16 cellular contexts compared by ENCODE assay signal in genomic region chr22:28935713-28936112, GRCh38. TPM values are rescaled to one million over a fixed set of nuclear protein-coding genes. Genes with fewer than 3 reads are reported as not detected.
A peak's percentile ranks its signal among the peaks of the same experiment; 100 is the strongest.
DNase-seq lines count a peak whose midpoint lies in the region; ATAC-seq, FAIRE-seq and TF ChIP-seq lines count a peak whose summit lies in the region.
"Had no signal": no experiment of that assay in that cellular context is flagged by ENCODE, and none has a peak within 500 bp of the region (broad histone marks: within the 10 kb centered on the region; RNA-seq: fewer than 3 reads in every experiment).

No MANE protein-coding gene starts in this region.

- no peaks in the 10 kb centered on the region for H3K9me3 Mint-ChIP-seq in osteocyte (ENCODE audit: unreplicated experiment)

- no peak overlapping the region for H3K4me3 Mint-ChIP-seq in osteocyte (ENCODE audit: unreplicated experiment)

- no peak overlapping the region for H2BK12ac ChIP-seq in H1 (ENCODE audit: low read depth, low read length)

- H2AK5ac ChIP-seq in H1 (ENCODE audit: low read depth, low read length) = no peak overlapping the region

- CTCF ChIA-PET in H1 (lab: Charles Lee; ENCODE audit: partially characterized antibody) = interaction anchor here (0.8 to 2.6 kb wide), 17 partner anchors 9 to 107 kb away, joined by 3 to 18 read pairs (median 5); no protein-coding TSS in a partner anchor

- no peaks in the 10 kb centered on the region for H3K23me2 ChIP-seq in H1 (ENCODE audit: low read depth, low read length)

- no peak overlapping the region for H3K56ac ChIP-seq in H1 (replicated peaks; ENCODE audit: insufficient read length, low read depth, low read length)

- H3K14ac ChIP-seq in H1 (ENCODE audit: insufficient read length) = no peak overlapping the region

- no peak overlapping the region for H2BK120ac ChIP-seq in H1 (replicated peaks; ENCODE audit: low read depth, low read length)

- peak; percentile 15 to 44; a peak in 3 of 4 replicates for TF ChIP-seq RAD21 in H1 (IDR thresholded peaks at IDR 0.05 in 1 of 2, conservative IDR thresholded peaks at IDR 0.05 in 1 of 2; ENCODE audit: low read depth in 2 of 2, low read length in 2 of 2)

- H4K5ac ChIP-seq in H1 (ENCODE audit: insufficient read length, low read depth, low read length) = no peak overlapping the region

- H3K79me1 ChIP-seq in H1 (ENCODE audit: low read depth, low read length) = peaks cover 24% of the 10 kb centered on the region

- H3K27me3 ChIP-seq in GM06990 (replicated peaks; ENCODE audit: control insufficient read depth, insufficient read depth, low read length) (peaks cover 3% of the 10 kb centered on the region), H1 (replicated peaks in 1 of 4; ENCODE audit: control insufficient read depth in 3 of 4, extremely low read depth in 1 of 4, insufficient read depth in 3 of 4, low read length in 3 of 4) (no peaks in the 10 kb centered on the region)
- H3K27me3 ChIP-seq: MG63 had no signal

- WGBS in H1 (ENCODE audit: extremely low coverage in 1 of 2, insufficient coverage in 1 of 2, insufficient read length in 1 of 2, insufficient replicate concordance in 2 of 2, low coverage in 1 of 2, low lambda C conversion rate in 2 of 2, missing lambda C conversion rate in 1 of 2), 2 experiments = 89% methylated on average over 4 of the region's 4 CpGs; no CpG with 5 or more reads in 1 of the 2 experiments

- no peak for FAIRE-seq in H1 (lab: Jason Lieb, UNC)
- FAIRE-seq: D721Med, endometrium, TTC549 had no signal

- H3K36me3 ChIP-seq in GM06990 (ENCODE audit: control insufficient read depth, insufficient read depth, low read length) = no peaks in the 10 kb centered on the region
- H3K36me3 ChIP-seq in H1 (ENCODE audit: control insufficient read depth in 2 of 4, insufficient read depth in 4 of 4, low read length in 3 of 4) = no peaks in the 10 kb centered on the region
- H3K36me3 ChIP-seq: MG63 had no signal

- H4K20me1 ChIP-seq in H1 (replicated peaks in 1 of 2; ENCODE audit: control insufficient read depth in 1 of 2, insufficient read depth in 2 of 2, low read length in 2 of 2) = peaks cover 5 to 14% of the 10 kb centered on the region in 2 experiments

- no peak for DNase-seq in GM06990 (ENCODE audit: extremely low read depth, insufficient read length)
- no peak for DNase-seq in NB4 (ENCODE audit: low read depth)
- no peak for DNase-seq in H1 (ENCODE audit: low read depth in 1 of 2, low spot score in 2 of 2)
- DNase-seq in osteocyte (ENCODE audit: extremely low spot score, unreplicated experiment) = no peak
- DNase-seq in activated CD8-positive, alpha-beta memory T cell treated with anti-CD3 and anti-CD28 coated beads, Interleukin-2, amount 50 U/mL, for 4 hours = no peak
- DNase-seq: activated T-cell treated with anti-CD3 and anti-CD28 coated beads for 4 hours, amygdala, MG63, NCI-H510A, retina had no signal

- no peak overlapping the region for H2AFZ ChIP-seq in H1 (ENCODE audit: low read length)

- H3K4me1 ChIP-seq in H1 (replicated peaks in 1 of 4; ENCODE audit: control insufficient read depth in 3 of 4, insufficient read depth in 4 of 4, low read length in 3 of 4) = peaks cover 3 to 10% (median 6%) of the 10 kb centered on the region in 4 experiments

- H4K91ac ChIP-seq in H1 (replicated peaks; ENCODE audit: insufficient read length, low read length) = no peak overlapping the region

- H2BK5ac ChIP-seq in H1 (ENCODE audit: low read depth, low read length) = no peak overlapping the region

- no peak overlapping the region for H3K4me2 ChIP-seq in H1 (ENCODE audit: insufficient read depth in 1 of 2, low read depth in 2 of 2, low read length in 2 of 2)

- peaks cover 4 to 92% of the 10 kb centered on the region in 2 experiments for H3K79me2 ChIP-seq in H1 (ENCODE audit: control insufficient read depth in 1 of 2, insufficient read depth in 2 of 2, low read length in 2 of 2)

- no peak for TF ChIP-seq EP300 in H1 (IDR thresholded peaks at IDR 0.05; ENCODE audit: borderline replicate concordance in 1 of 2, low read depth in 2 of 2, low read length in 2 of 2)

- H3K4ac ChIP-seq in H1 (replicated peaks; ENCODE audit: insufficient read length, low read depth, low read length) = no peak overlapping the region

- no peaks in the 10 kb centered on the region for H3K9me3 ChIP-seq in H1 (ENCODE audit: insufficient read depth in 2 of 2, low read depth in 1 of 2, low read length in 1 of 2)
- H3K9me3 ChIP-seq: MG63 had no signal

- ATAC-seq in GM18511 (IDR thresholded peaks at IDR 0.05; ENCODE audit: unreplicated experiment) (no peak), GM18867 (IDR thresholded peaks at IDR 0.05; ENCODE audit: unreplicated experiment) (no peak), HG03039 (IDR thresholded peaks at IDR 0.05; ENCODE audit: unreplicated experiment) (no peak)

- no peak overlapping the region for H2BK15ac ChIP-seq in H1 (ENCODE audit: low read length)

- TF ChIP-seq CTCF in GM06990 (IDR thresholded peaks at IDR 0.05; ENCODE audit: insufficient read depth, low read length, poor library complexity, severe bottlenecking) (peak; percentile 37), NB4 (IDR thresholded peaks at IDR 0.05; ENCODE audit: low read depth, low read length) (peak; percentile 35), H1 (IDR thresholded peaks at IDR 0.05; ENCODE audit: control extremely low read depth in 1 of 3, insufficient read depth in 1 of 3, low read depth in 1 of 3, low read length in 3 of 3) (peak; percentile 16 to 57 (median 44)), osteocyte (IDR thresholded peaks at IDR 0.05) (peak; percentile 10)

- POLR2A ChIA-PET in H1 (lab: Charles Lee; ENCODE audit: partially characterized antibody) = interaction anchor here (1.3 to 1.6 kb wide), 2 partner anchors 16 to 18 kb away, joined by 3 to 4 read pairs; no protein-coding TSS in a partner anchor

- H3K23ac ChIP-seq in H1 (ENCODE audit: insufficient read length) = no peak overlapping the region

- H4K8ac ChIP-seq in H1 (ENCODE audit: extremely low read depth, insufficient read depth, low read length) = no peak overlapping the region

- TF ChIP-seq POLR2A in NB4 (IDR thresholded peaks at IDR 0.05; ENCODE audit: extremely low read depth, insufficient read length) (no peak), H1 (IDR thresholded peaks at IDR 0.05; ENCODE audit: control extremely low read depth in 1 of 2, low read depth in 2 of 2, low read length in 2 of 2) (no peak)

- no peak overlapping the region; the same call in 1 of the 2 replicates for H2BK20ac ChIP-seq in H1 (ENCODE audit: low read length)

- H3K27ac Mint-ChIP-seq in osteocyte (ENCODE audit: unreplicated experiment) = no peak overlapping the region

- no peaks in the 10 kb centered on the region for H3K36me3 Mint-ChIP-seq in osteocyte (ENCODE audit: unreplicated experiment)

- H3K27ac ChIP-seq in H1 (ENCODE audit: low read depth, low read length) = no peak overlapping the region

- no peak overlapping the region for H3K4me3 ChIP-seq in GM06990 (replicated peaks; ENCODE audit: low read depth, low read length)
- H3K4me3 ChIP-seq in NB4 (ENCODE audit: low read depth, low read length) = no peak overlapping the region
- no peak overlapping the region for H3K4me3 ChIP-seq in H1 (ENCODE audit: extremely low read depth in 1 of 4, insufficient read depth in 2 of 4, low read depth in 3 of 4, low read length in 4 of 4)
- H3K4me3 ChIP-seq: MG63 had no signal

- no peak overlapping the region for H3K9ac ChIP-seq in H1 (replicated peaks in 1 of 4; ENCODE audit: extremely low read depth in 1 of 4, low read depth in 3 of 4, low read length in 3 of 4)

- no peaks in the 10 kb centered on the region for H3K27me3 Mint-ChIP-seq in osteocyte (ENCODE audit: unreplicated experiment)

- no peak overlapping the region for H3K18ac ChIP-seq in H1 (ENCODE audit: extremely low read depth, low read length)

- H3K4me1 Mint-ChIP-seq in osteocyte (ENCODE audit: unreplicated experiment) = no peaks in the 10 kb centered on the region

TF ChIP-seq in H1, 55 proteins besides CTCF, POLR2A, EP300 and RAD21:
- TF ChIP-seq ATF2 (IDR thresholded peaks at IDR 0.05; ENCODE audit: low read length) = 0 out of 2 replicates have a peak, but pooled peaks have one; percentile 39
- TF ChIP-seq RXRA (IDR thresholded peaks at IDR 0.05; ENCODE audit: insufficient read depth, low read depth, low read length) = no peak
- no peak for TF ChIP-seq CHD1 (IDR thresholded peaks at IDR 0.05; ENCODE audit: low read depth, low read length)
- TF ChIP-seq SUZ12 (IDR thresholded peaks at IDR 0.05; ENCODE audit: low read length) = no peak
- TF ChIP-seq YY1 (IDR thresholded peaks at IDR 0.05; ENCODE audit: low read depth, low read length) = peak; percentile 77
- no peak for TF ChIP-seq EZH2 (IDR thresholded peaks at IDR 0.05; ENCODE audit: low read depth, low read length, severe bottlenecking)
- TF ChIP-seq CBX5 (IDR thresholded peaks at IDR 0.05; ENCODE audit: low read depth, low read length) = no peak
- no peak for TF ChIP-seq NRF1 (IDR thresholded peaks at IDR 0.05; ENCODE audit: low read depth, low read length)
- TF ChIP-seq PHF8 (conservative IDR thresholded peaks at IDR 0.05; ENCODE audit: low read depth, low read length) = no peak

RNA-seq across cellular contexts. Expression of gene ZNRF3, which starts 52.3 kb away (rescaled TPM):
- total RNA-seq in H1 (2021; fragmentation: NEBNext Ultra II Directional; extraction: Animal tissue kit (Norgen Biotek cat#: 25700)) = 20.6 and 21.7 TPM in 2 replicates
- polyA plus RNA-seq in H1 (2011; rRNA removed) = 14.1 and 21.0 TPM in 2 replicates
- polyA plus RNA-seq in H1 (2011; cell fraction: cytosol; rRNA removed) = 12.7 TPM
- 20.6 TPM for polyA plus RNA-seq in H1 (2011; cell fraction: nucleus; rRNA removed)
- 8.5 to 15.1 TPM (median 12.1 TPM) in 4 replicates for polyA plus RNA-seq in H1 (2012, experiment 1 of 2)
- 6.6 TPM for polyA plus RNA-seq in H1 (2012, experiment 2 of 2)
- polyA plus RNA-seq in H1 (2013, experiment 1 of 2) = 15.5 TPM
- 17.6 TPM for polyA plus RNA-seq in H1 (2013, experiment 2 of 2)
- polyA minus RNA-seq in H1 (2011; rRNA and poly(A)+ RNA removed) = 9.9 and 12.3 TPM in 2 replicates
- 15.9 TPM for polyA minus RNA-seq in H1 (2011; cell fraction: cytosol; rRNA and poly(A)+ RNA removed)
- polyA minus RNA-seq in H1 (2011; cell fraction: nucleus; rRNA and poly(A)+ RNA removed) = 15.9 TPM
- 6.4 and 6.7 TPM in 2 replicates for total RNA-seq in osteocyte
